Comparison of ENCODE assay signal across 8 cellular contexts in the genomic region with DNA sequence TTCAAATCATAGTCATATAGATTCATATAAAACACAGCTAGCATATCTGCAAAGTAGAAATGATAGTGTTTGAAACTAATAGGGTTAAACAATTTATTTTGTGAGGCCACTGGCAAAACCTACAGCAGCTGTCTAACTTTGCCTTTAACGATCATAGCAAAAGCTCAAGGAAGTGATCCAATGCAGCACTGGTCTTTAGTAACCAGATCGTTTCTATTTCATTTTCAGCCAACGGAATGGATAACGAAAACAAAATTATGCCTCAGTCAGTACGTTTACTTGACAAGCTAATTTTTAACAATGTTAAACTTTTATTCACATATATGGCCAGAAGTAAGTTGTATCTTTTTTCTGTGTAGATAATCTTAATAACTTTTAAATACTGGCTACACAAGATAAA. TPM values are rescaled to one million over a fixed set of nuclear protein-coding genes. Genes with fewer than 3 reads are reported as not detected.
DNase-seq lines count a peak whose midpoint lies in the region; ATAC-seq and TF ChIP-seq lines count a peak whose summit lies in the region.

No MANE protein-coding gene starts in this region.

- H3K4me3 ChIP-seq in mucosa of descending colon = no peak overlapping the region

- TF ChIP-seq CTCF in mucosa of descending colon (IDR thresholded peaks at IDR 0.05) = no peak

- no peaks in the 10 kb centered on the region for H3K36me3 ChIP-seq in mucosa of descending colon (ENCODE audit: low read depth)

- no peaks in the 10 kb centered on the region for H3K9me3 ChIP-seq in mucosa of descending colon

- DNase-seq in mucosa of descending colon (no peak), SKM-1 (lab: John Stamatoyannopoulos, UW; ENCODE audit: unreplicated experiment) (no peak), NCI-H1930 (lab: John Stamatoyannopoulos, UW) (no peak), A172 (ENCODE audit: low spot score) (no peak)
- DNase-seq in effector CD4-positive, alpha-beta T cell = no peak

- intact Hi-C loops in mucosa of descending colon (cut with DNase I, micrococcal nuclease) = no loop called here

- peaks cover 24% of the 10 kb centered on the region for H3K4me1 ChIP-seq in mucosa of descending colon (ENCODE audit: low read depth)

- peak; percentile 74 for ATAC-seq in GM18519 (IDR thresholded peaks at IDR 0.05; ENCODE audit: low FRiP score, unreplicated experiment)
- peak; percentile 82 for ATAC-seq in HG02610 (IDR thresholded peaks at IDR 0.05; ENCODE audit: unreplicated experiment)
- ATAC-seq in SK-N-SH treated with all-trans-retinoic acid at 6 μM for 48 hours = peak; percentile 84
- ATAC-seq in mucosa of descending colon = peak; percentile 69

TF ChIP-seq in SK-N-SH treated with all-trans-retinoic acid at 6 μM for 48 hours, 23 proteins besides CTCF, POLR2A, EP300 and RAD21:
- 0 out of 2 replicates have a peak, but pooled peaks have one; percentile 35 for TF ChIP-seq ZNF70 (CRISPR knock-in tag; IDR thresholded peaks at IDR 0.05)
- TF ChIP-seq PPARA (CRISPR knock-in tag; IDR thresholded peaks at IDR 0.05; ENCODE audit: borderline replicate concordance) = no peak
TF ChIP-seq in SK-N-SH treated with all-trans-retinoic acid at 6 μM for 48 hours: peak in this region for 1.

RNA-seq across cellular contexts. Expression of a gene that starts 17.7 kb away (rescaled TPM):
- total RNA-seq in mucosa of descending colon = 10 to 100 TPM; 35.1 to 53.7 (median 46.5) TPM
- total RNA-seq in A172 (2014; rRNA removed; shearing (Covaris generic)) = 13.0 and 13.6 TPM in 2 replicates
